29 cellular contexts compared by ENCODE assay signal in genomic region chr17:73376152-73376551, GRCh38.
"Had no signal": no experiment of that assay in that cellular context is flagged by ENCODE, and none has a peak within 500 bp of the region (broad histone marks: within the 10 kb centered on the region; RNA-seq: fewer than 3 reads in every experiment).

No MANE protein-coding gene starts in this region.

- H3K27ac Mint-ChIP-seq: activated CD4-positive, alpha-beta memory T cell treated with anti-CD3 and anti-CD28 coated beads for 36 hours; activated CD8-positive, alpha-beta memory T cell treated with anti-CD3 and anti-CD28 coated beads, Interleukin-2, amount 10 ng/mL, durations not matched to agents 7 days and 5 days; activated CD8-positive, alpha-beta T cell treated with anti-CD3 and anti-CD28 coated beads, Interleukin-2, amount 10 ng/mL, durations not matched to agents 7 days and 5 days; activated naive CD4-positive, alpha-beta T cell treated with anti-CD3 and anti-CD28 coated beads for 36 hours; activated naive CD4-positive, alpha-beta T cell treated with anti-CD3 and anti-CD28 coated beads, Interleukin-2, amount 50 U/mL, for 24 hours; activated naive CD8-positive, alpha-beta T cell treated with anti-CD3 and anti-CD28 coated beads for 36 hours; activated naive CD8-positive, alpha-beta T cell treated with anti-CD3 and anti-CD28 coated beads, Interleukin-2, amount 50 U/mL, for 24 hours; activated T-helper 1 cell treated with anti-CD3 and anti-CD28 coated beads, Interleukin-12 subunit alpha, Interleukin-12 subunit beta, Interleukin-2, Interleukin-4 antibody, amounts not matched to agents 30 ng/mL and 10 ng/mL and 1 ng/mL, durations not matched to agents 14 hours and 24 hours and 36 hours; activated T-helper 2 cell treated with anti-CD3 and anti-CD28 coated beads, Interferon-gamma antibody, Interleukin-2, Interleukin-4, amounts not matched to agents 10 μg/mL and 5 μg/mL and 100 μg/mL, durations not matched to agents 14 hours and 24 hours and 36 hours had no signal

- H3K36me3 ChIP-seq: adrenal gland, colonic mucosa had no signal

- H3K9me3 ChIP-seq: adrenal gland, body of pancreas, colonic mucosa had no signal

- H3K27ac ChIP-seq: adrenal gland, body of pancreas, cardiac muscle cell, colonic mucosa, epithelial cell of prostate had no signal

- DNase-seq: activated CD4-positive, alpha-beta memory T cell treated with anti-CD3 and anti-CD28 coated beads for 36 hours; activated CD4-positive, alpha-beta T cell treated with anti-CD3 and anti-CD28 coated beads for 1 hour; activated CD4-positive, alpha-beta T cell treated with anti-CD3 and anti-CD28 coated beads for 4 hours; activated CD4-positive, alpha-beta T cell treated with anti-CD3 and anti-CD28 coated beads, Interleukin-2, amount 50 U/mL, for 1 hour; activated CD8-positive, alpha-beta memory T cell treated with anti-CD3 and anti-CD28 coated beads, Interleukin-2, amount 10 ng/mL, durations not matched to agents 7 days and 5 days; activated CD8-positive, alpha-beta memory T cell treated with anti-CD3 and anti-CD28 coated beads, Interleukin-2, amount 50 U/mL, for 4 hours; activated CD8-positive, alpha-beta T cell treated with anti-CD3 and anti-CD28 coated beads, Interleukin-2, amount 10 ng/mL, durations not matched to agents 7 days and 5 days; activated effector memory CD4-positive, alpha-beta T cell treated with anti-CD3 and anti-CD28 coated beads, Interleukin-2, amount 50 U/mL, for 16 hours; activated naive CD4-positive, alpha-beta T cell treated with anti-CD3 and anti-CD28 coated beads for 36 hours; activated naive CD8-positive, alpha-beta T cell treated with anti-CD3 and anti-CD28 coated beads for 36 hours; activated naive CD8-positive, alpha-beta T cell treated with anti-CD3 and anti-CD28 coated beads, Interleukin-2, amount 50 U/mL, for 24 hours; activated T-cell treated with anti-CD3 and anti-CD28 coated beads, Interleukin-2, amount 50 U/mL, for 1 hour; activated T-cell treated with anti-CD3 and anti-CD28 coated beads, Interleukin-2, amount 50 U/mL, for 48 hours; adrenal gland; amygdala; aorta; body of pancreas; central memory CD4-positive, alpha-beta T cell; cerebellar nuclear complex; colonic mucosa; effector CD8-positive, alpha-beta T cell; foreskin fibroblast; head of caudate nucleus; T-helper 2 cell had no signal

- ATAC-seq: activated CD8-positive, alpha-beta memory T cell treated with anti-CD3 and anti-CD28 coated beads, Interleukin-2, amount 10 ng/mL, durations not matched to agents 7 days and 5 days; activated CD8-positive, alpha-beta T cell treated with anti-CD3 and anti-CD28 coated beads, Interleukin-2, amount 10 ng/mL, durations not matched to agents 7 days and 5 days; activated naive CD8-positive, alpha-beta T cell treated with anti-CD3 and anti-CD28 coated beads, Interleukin-2, amount 50 U/mL, for 24 hours; body of pancreas had no signal

- H3K4me1 Mint-ChIP-seq: activated CD8-positive, alpha-beta memory T cell treated with anti-CD3 and anti-CD28 coated beads, Interleukin-2, amount 10 ng/mL, durations not matched to agents 7 days and 5 days; activated naive CD4-positive, alpha-beta T cell treated with anti-CD3 and anti-CD28 coated beads, Interleukin-2, amount 50 U/mL, for 24 hours; activated naive CD8-positive, alpha-beta T cell treated with anti-CD3 and anti-CD28 coated beads for 36 hours; activated naive CD8-positive, alpha-beta T cell treated with anti-CD3 and anti-CD28 coated beads, Interleukin-2, amount 50 U/mL, for 24 hours had no signal

- H3K27me3 Mint-ChIP-seq: activated naive CD4-positive, alpha-beta T cell treated with anti-CD3 and anti-CD28 coated beads, Interleukin-2, amount 50 U/mL, for 24 hours; activated naive CD8-positive, alpha-beta T cell treated with anti-CD3 and anti-CD28 coated beads for 36 hours; activated naive CD8-positive, alpha-beta T cell treated with anti-CD3 and anti-CD28 coated beads, Interleukin-2, amount 50 U/mL, for 24 hours had no signal

- H3K36me3 Mint-ChIP-seq: activated CD4-positive, alpha-beta memory T cell treated with anti-CD3 and anti-CD28 coated beads for 36 hours; activated CD8-positive, alpha-beta memory T cell treated with anti-CD3 and anti-CD28 coated beads, Interleukin-2, amount 10 ng/mL, durations not matched to agents 7 days and 5 days; activated naive CD4-positive, alpha-beta T cell treated with anti-CD3 and anti-CD28 coated beads, Interleukin-2, amount 50 U/mL, for 24 hours; activated naive CD8-positive, alpha-beta T cell treated with anti-CD3 and anti-CD28 coated beads for 36 hours had no signal

- H3K27me3 ChIP-seq: adrenal gland, body of pancreas, cardiac muscle cell, colonic mucosa had no signal

- H3K4me3 Mint-ChIP-seq: activated CD4-positive, alpha-beta memory T cell treated with anti-CD3 and anti-CD28 coated beads for 36 hours; activated CD8-positive, alpha-beta memory T cell treated with anti-CD3 and anti-CD28 coated beads, Interleukin-2, amount 10 ng/mL, durations not matched to agents 7 days and 5 days; activated CD8-positive, alpha-beta T cell treated with anti-CD3 and anti-CD28 coated beads, Interleukin-2, amount 10 ng/mL, durations not matched to agents 7 days and 5 days; activated naive CD4-positive, alpha-beta T cell treated with anti-CD3 and anti-CD28 coated beads for 36 hours; activated naive CD4-positive, alpha-beta T cell treated with anti-CD3 and anti-CD28 coated beads, Interleukin-2, amount 50 U/mL, for 24 hours; activated naive CD8-positive, alpha-beta T cell treated with anti-CD3 and anti-CD28 coated beads for 36 hours; activated naive CD8-positive, alpha-beta T cell treated with anti-CD3 and anti-CD28 coated beads, Interleukin-2, amount 50 U/mL, for 24 hours; activated T-helper 1 cell treated with anti-CD3 and anti-CD28 coated beads, Interleukin-12 subunit alpha, Interleukin-12 subunit beta, Interleukin-2, Interleukin-4 antibody, amounts not matched to agents 30 ng/mL and 10 ng/mL and 1 ng/mL, durations not matched to agents 14 hours and 24 hours and 36 hours had no signal

- H3K9me3 Mint-ChIP-seq: activated CD4-positive, alpha-beta memory T cell treated with anti-CD3 and anti-CD28 coated beads for 36 hours; activated naive CD4-positive, alpha-beta T cell treated with anti-CD3 and anti-CD28 coated beads for 36 hours; activated naive CD4-positive, alpha-beta T cell treated with anti-CD3 and anti-CD28 coated beads, Interleukin-2, amount 50 U/mL, for 24 hours; activated naive CD8-positive, alpha-beta T cell treated with anti-CD3 and anti-CD28 coated beads for 36 hours; activated naive CD8-positive, alpha-beta T cell treated with anti-CD3 and anti-CD28 coated beads, Interleukin-2, amount 50 U/mL, for 24 hours; activated T-helper 1 cell treated with anti-CD3 and anti-CD28 coated beads, Interleukin-12 subunit alpha, Interleukin-12 subunit beta, Interleukin-2, Interleukin-4 antibody, amounts not matched to agents 30 ng/mL and 10 ng/mL and 1 ng/mL, durations not matched to agents 14 hours and 24 hours and 36 hours; activated T-helper 2 cell treated with anti-CD3 and anti-CD28 coated beads, Interferon-gamma antibody, Interleukin-2, Interleukin-4, amounts not matched to agents 10 μg/mL and 5 μg/mL and 100 μg/mL, durations not matched to agents 14 hours and 24 hours and 36 hours had no signal

- H3K4me3 ChIP-seq: adrenal gland, body of pancreas, cardiac muscle cell, colonic mucosa had no signal

- H3K4me1 ChIP-seq: adrenal gland, body of pancreas, colonic mucosa had no signal
